ENCODE assay signal across 1 cellular context in genomic region chr12:120101182-120101581, GRCh38.
TF ChIP-seq lines count a peak whose summit lies in the region.

No MANE protein-coding gene starts in this region.

TF ChIP-seq in H1, 55 proteins besides CTCF, POLR2A, EP300 and RAD21 (continued from another document):
- TF ChIP-seq JUN (IDR thresholded peaks at IDR 0.05; ENCODE audit: low read depth, low read length) = no peak
- TF ChIP-seq MAFK (IDR thresholded peaks at IDR 0.05; ENCODE audit: low read depth, low read length) = no peak
- no peak for TF ChIP-seq SP1 (IDR thresholded peaks at IDR 0.05; ENCODE audit: low read depth, low read length)
- TF ChIP-seq SIX5 (IDR thresholded peaks at IDR 0.05; ENCODE audit: low read depth, low read length) = no peak
- no peak for TF ChIP-seq CTBP2 (IDR thresholded peaks at IDR 0.05; ENCODE audit: borderline replicate concordance, insufficient read depth, insufficient read length, low read length)
- no peak for TF ChIP-seq TCF12 (IDR thresholded peaks at IDR 0.05; ENCODE audit: low read depth, low read length)
- no peak for TF ChIP-seq ATF3 (IDR thresholded peaks at IDR 0.05; ENCODE audit: insufficient read depth, low read depth, low read length)
- TF ChIP-seq TAF7 (optimal IDR thresholded peaks at IDR 0.05; ENCODE audit: borderline replicate concordance, low read depth, low read length) = no peak
- TF ChIP-seq YY1 (IDR thresholded peaks at IDR 0.05; ENCODE audit: low read depth, low read length) = no peak
- no peak for TF ChIP-seq KDM1A (IDR thresholded peaks at IDR 0.05; ENCODE audit: borderline replicate concordance, low read length)
- TF ChIP-seq CHD1 (IDR thresholded peaks at IDR 0.05; ENCODE audit: low read depth, low read length) = no peak
TF ChIP-seq in H1: peak in this region for 0.
